In genomic region chr1:208198271-208198670, GRCh38 we compare ENCODE assay signal across 26 cellular contexts.
"Had no signal": no experiment of that assay in that cellular context is flagged by ENCODE, and none has a peak within 500 bp of the region (broad histone marks: within the 10 kb centered on the region; RNA-seq: fewer than 3 reads in every experiment).

No MANE protein-coding gene starts in this region.

- H3K36me3 Mint-ChIP-seq: mesothelial cell of epicardium; naive B cell; natural killer cell treated with Interleukin-12 subunit alpha and Interleukin-12 subunit beta and Interleukin-15 and Interleukin-18, amount 100 ng/mL, for 72 hours had no signal

- H3K4me1 Mint-ChIP-seq: naive B cell; stimulated activated naive CD8-positive, alpha-beta T cell treated with anti-CD3 and anti-CD28 coated beads, Interleukin-15, amount 100 ng/mL, for 72 hours had no signal

- H3K4me3 ChIP-seq: dorsolateral prefrontal cortex, esophagus squamous epithelium, heart right ventricle, left lung, mucosa of descending colon, pancreas, right lobe of liver, suprapubic skin, transverse colon had no signal

- H3K36me3 ChIP-seq: left lung, neutrophil, pancreas, right lobe of liver, suprapubic skin, transverse colon had no signal

- H3K27me3 Mint-ChIP-seq: naive B cell; natural killer cell treated with Interleukin-12 subunit alpha and Interleukin-12 subunit beta and Interleukin-15 and Interleukin-18, amount 100 ng/mL, for 72 hours; stimulated activated naive CD8-positive, alpha-beta T cell treated with anti-CD3 and anti-CD28 coated beads, Interleukin-15, amount 100 ng/mL, for 72 hours had no signal

- H3K27ac Mint-ChIP-seq: mesothelial cell of epicardium; naive B cell; natural killer cell treated with Interleukin-12 subunit alpha and Interleukin-12 subunit beta and Interleukin-15 and Interleukin-18, amount 100 ng/mL, for 72 hours; stimulated activated naive CD8-positive, alpha-beta T cell treated with anti-CD3 and anti-CD28 coated beads, Interleukin-15, amount 100 ng/mL, for 72 hours had no signal

- H3K27ac ChIP-seq: esophagus squamous epithelium, left lung, neutrophil, pancreas, right lobe of liver, suprapubic skin, transverse colon had no signal

- ATAC-seq: heart right ventricle; left cardiac atrium; left lung; mucosa of descending colon; natural killer cell treated with Interleukin-12 subunit alpha and Interleukin-12 subunit beta and Interleukin-15 and Interleukin-18, amount 100 ng/mL, for 72 hours; pancreas; right lobe of liver; stimulated activated naive CD8-positive, alpha-beta T cell treated with anti-CD3 and anti-CD28 coated beads, Interleukin-15, amount 100 ng/mL, for 72 hours had no signal

- DNase-seq: dorsolateral prefrontal cortex; effector CD8-positive, alpha-beta T cell; erythroblast; esophagus squamous epithelium; foreskin melanocyte; glutamatergic neuron; heart right ventricle; hippocampal formation; left cardiac atrium; left lung; mesenchymal stem cell; mucosa of descending colon; naive B cell; pancreas; right lobe of liver; small intestine; stimulated activated CD4-positive, alpha-beta T cell treated with anti-CD3 and anti-CD28 coated beads, Interleukin-1b, Interleukin-23, amount 100 ng/mL, for 48 hours; stimulated activated CD4-positive, alpha-beta T cell treated with anti-CD3 and anti-CD28 coated beads, Interleukin-4, amount 100 ng/mL, for 1 hour; stimulated activated CD8-positive, alpha-beta memory T cell treated with anti-CD3 and anti-CD28 coated beads, Interleukin-4, amount 100 ng/mL, for 48 hours; stimulated activated naive CD4-positive, alpha-beta T cell; stimulated activated naive CD8-positive, alpha-beta T cell treated with anti-CD3 and anti-CD28 coated beads, Interleukin-15, amount 100 ng/mL, for 72 hours; transverse colon had no signal

- H3K9me3 Mint-ChIP-seq: mesothelial cell of epicardium; natural killer cell treated with Interleukin-12 subunit alpha and Interleukin-12 subunit beta and Interleukin-15 and Interleukin-18, amount 100 ng/mL, for 72 hours; stimulated activated naive CD8-positive, alpha-beta T cell treated with anti-CD3 and anti-CD28 coated beads, Interleukin-15, amount 100 ng/mL, for 72 hours had no signal

- H3K4me3 Mint-ChIP-seq: mesothelial cell of epicardium; naive B cell; natural killer cell treated with Interleukin-12 subunit alpha and Interleukin-12 subunit beta and Interleukin-15 and Interleukin-18, amount 100 ng/mL, for 72 hours; stimulated activated naive CD8-positive, alpha-beta T cell treated with anti-CD3 and anti-CD28 coated beads, Interleukin-15, amount 100 ng/mL, for 72 hours had no signal

- H3K9me3 ChIP-seq: esophagus squamous epithelium, heart right ventricle, left lung, mucosa of descending colon, neutrophil, pancreas, right lobe of liver, suprapubic skin, transverse colon had no signal

- H3K27me3 ChIP-seq: esophagus squamous epithelium, heart right ventricle, left lung, neutrophil, pancreas, right lobe of liver, suprapubic skin, transverse colon had no signal
